ENCODE assay signal across 8 cellular contexts in the genomic region with DNA sequence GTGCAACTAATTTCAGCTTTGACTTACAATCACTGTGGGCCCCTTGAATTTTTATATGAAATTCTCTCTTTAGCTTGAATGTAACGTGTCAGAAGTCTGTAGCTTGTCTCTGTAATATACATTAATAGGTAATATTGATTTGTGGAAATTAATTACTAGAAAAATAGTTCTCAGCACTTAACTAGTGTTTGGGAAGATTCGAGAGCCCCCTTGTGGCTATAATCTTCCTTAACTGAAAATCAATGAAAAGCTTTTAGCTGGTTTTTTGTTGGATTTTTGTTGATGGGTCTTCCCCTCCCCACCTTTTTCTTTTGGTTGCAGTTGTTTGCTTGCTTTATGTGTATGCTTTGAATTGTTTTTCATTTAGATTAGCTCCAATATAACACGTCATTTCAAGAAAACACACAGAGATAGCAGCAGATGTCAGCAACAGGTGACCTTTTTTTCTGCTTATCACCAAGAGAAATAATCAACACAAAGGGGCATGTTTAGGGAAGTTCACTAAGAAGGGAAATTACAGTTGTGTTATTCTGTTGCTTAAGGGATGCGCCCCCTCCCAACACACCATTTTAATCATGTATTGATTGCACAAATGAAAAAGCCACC.
A peak's percentile ranks its signal among the peaks of the same experiment; 100 is the strongest.
DNase-seq lines count a peak whose midpoint lies in the region; ATAC-seq, FAIRE-seq and TF ChIP-seq lines count a peak whose summit lies in the region.

No MANE protein-coding gene starts in this region.

- TF ChIP-seq CTCF in D721Med (IDR thresholded peaks at IDR 0.05; ENCODE audit: insufficient read depth, missing control alignments) (peak; percentile 39), brain (conservative IDR thresholded peaks at IDR 0.05) (peak; percentile 81 to 91)

- 0% methylated on average over 1 of the region's 4 CpGs for WGBS in mesenchymal stem cell

- no peak overlapping the region for H4K91ac ChIP-seq in mesenchymal stem cell (ENCODE audit: low read length)

- H3K4me3 ChIP-seq in mesenchymal stem cell (ENCODE audit: insufficient read depth in 1 of 2, low read depth in 1 of 2, low read length in 2 of 2) = no peak overlapping the region

- no peak overlapping the region for H3K9ac ChIP-seq in mesenchymal stem cell (ENCODE audit: low read length)

- H4K8ac ChIP-seq in mesenchymal stem cell (ENCODE audit: low read length) = no peak overlapping the region

- H3K23ac ChIP-seq in mesenchymal stem cell (ENCODE audit: low read length in 2 of 2) = no peak overlapping the region

- H3K4me3 Mint-ChIP-seq in brain = no peak overlapping the region

- H3K9me3 Mint-ChIP-seq in brain = peaks cover 10 to 23% (median 14%) of the 10 kb centered on the region in 5 experiments

- no peak overlapping the region for H3K14ac ChIP-seq in mesenchymal stem cell (ENCODE audit: low read length in 2 of 2)

- no peak overlapping the region for H2BK12ac ChIP-seq in mesenchymal stem cell (ENCODE audit: low read length in 2 of 2)

- no peak for FAIRE-seq in D721Med (lab: Jason Lieb, UNC)

- no peak overlapping the region for H2BK120ac ChIP-seq in mesenchymal stem cell (ENCODE audit: low read depth, low read length)

- no peak overlapping the region for H2BK5ac ChIP-seq in mesenchymal stem cell (ENCODE audit: low read depth, low read length, poor library complexity, severe bottlenecking)

- no peak overlapping the region for H3K18ac ChIP-seq in mesenchymal stem cell (ENCODE audit: low read depth in 1 of 2, low read length in 2 of 2)

- H3K27me3 Mint-ChIP-seq in brain = no peaks in the 10 kb centered on the region

- peaks cover 8% of the 10 kb centered on the region for H3K9me3 ChIP-seq in mesenchymal stem cell (ENCODE audit: control insufficient read depth, low read length)

- no peak overlapping the region for H3K27ac ChIP-seq in mesenchymal stem cell (ENCODE audit: low read length, poor library complexity, severe bottlenecking)

- H3K4ac ChIP-seq in mesenchymal stem cell (ENCODE audit: low read depth in 1 of 2, low read length in 2 of 2) = no peak overlapping the region

- peaks cover 3% of the 10 kb centered on the region for H3K36me3 Mint-ChIP-seq in brain

- H3K4me1 ChIP-seq in mesenchymal stem cell (ENCODE audit: control insufficient read depth, insufficient read depth, low read depth, low read length) = peaks cover 1% of the 10 kb centered on the region

- H3K4me1 Mint-ChIP-seq in brain = no peaks in the 10 kb centered on the region

- no peaks in the 10 kb centered on the region for H3K36me3 ChIP-seq in mesenchymal stem cell (ENCODE audit: control insufficient read depth in 1 of 2, insufficient read depth in 2 of 2, low read depth in 1 of 2, low read length in 2 of 2)

- no peak overlapping the region for H2AFZ ChIP-seq in mesenchymal stem cell (ENCODE audit: low read depth, low read length)

- DNase-seq in D721Med (ENCODE audit: insufficient read length, low spot score) = no peak
- peak; percentile 12 for DNase-seq in LHCN-M2 (ENCODE audit: low read depth)
- DNase-seq in mesenchymal stem cell = peak; percentile 43

- ATAC-seq in HG03460 (IDR thresholded peaks at IDR 0.05; ENCODE audit: unreplicated experiment) (no peak), HG03280 (IDR thresholded peaks at IDR 0.05; ENCODE audit: unreplicated experiment) (no peak), GM19324 (IDR thresholded peaks at IDR 0.05; ENCODE audit: low FRiP score, unreplicated experiment) (no peak), HG03469 (IDR thresholded peaks at IDR 0.05; ENCODE audit: unreplicated experiment) (no peak)

- no peak overlapping the region for H2AK5ac ChIP-seq in mesenchymal stem cell (ENCODE audit: low read length, severe bottlenecking)

- H3K79me1 ChIP-seq in mesenchymal stem cell (replicated peaks; ENCODE audit: low read length, poor library complexity, severe bottlenecking) = no peaks in the 10 kb centered on the region

- H3K27ac Mint-ChIP-seq in brain = no peak overlapping the region

- H3K4me2 ChIP-seq in mesenchymal stem cell (ENCODE audit: low read length, poor library complexity, severe bottlenecking) = no peak overlapping the region

- peaks cover 0 to 6% of the 10 kb centered on the region in 2 experiments for H3K27me3 ChIP-seq in mesenchymal stem cell (ENCODE audit: control insufficient read depth in 1 of 2, insufficient read depth in 1 of 2, low read length in 2 of 2)

- H2BK15ac ChIP-seq in mesenchymal stem cell (ENCODE audit: low read depth, poor library complexity, severe bottlenecking) = no peak overlapping the region
